In the genomic region with DNA sequence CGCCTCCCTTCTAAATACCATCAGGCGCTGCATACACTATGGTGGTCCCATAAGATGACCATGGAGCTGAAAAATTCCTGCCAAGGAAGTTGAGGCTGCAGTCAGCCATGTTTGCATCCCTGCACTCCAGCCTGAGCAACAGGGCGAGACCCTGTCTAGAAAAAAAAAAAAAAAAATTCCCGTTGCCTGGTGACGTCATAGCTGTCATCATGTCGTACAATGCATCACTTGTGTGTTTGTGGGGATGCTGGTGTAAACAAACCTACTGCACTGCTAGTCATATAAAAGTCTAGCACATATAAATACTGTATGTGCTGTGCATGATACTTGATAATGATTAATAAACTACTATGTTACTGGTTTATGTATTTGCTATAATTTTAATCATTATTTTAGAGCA, we compare ENCODE assay signal across 17 cellular contexts.
DNase-seq lines count a peak whose midpoint lies in the region; ATAC-seq and TF ChIP-seq lines count a peak whose summit lies in the region.
"Had no signal": no experiment of that assay in that cellular context is flagged by ENCODE, and none has a peak within 500 bp of the region (broad histone marks: within the 10 kb centered on the region; RNA-seq: fewer than 3 reads in every experiment).

No MANE protein-coding gene starts in this region.

- H3K4me2 ChIP-seq in GM23248 (ENCODE audit: unreplicated experiment) (no peak overlapping the region), hepatocyte (no peak overlapping the region)
- H3K4me2 ChIP-seq: GM23338 had no signal

- no peaks in the 10 kb centered on the region for H3K9me3 Mint-ChIP-seq in type B pancreatic cell
- H3K9me3 Mint-ChIP-seq: CD4-positive, alpha-beta T cell; GM23338; IgD-negative memory B cell had no signal

- H3F3A ChIP-seq in GM23248 (ENCODE audit: insufficient read depth), result peaks cover 45% of the 10 kb centered on the region

- no peaks in the 10 kb centered on the region for H3K9me3 ChIP-seq in GM23248 (ENCODE audit: low read depth)
- no peaks in the 10 kb centered on the region for H3K9me3 ChIP-seq in hepatocyte (ENCODE audit: low read depth)

- H3K36me3 ChIP-seq in GM23248 (ENCODE audit: low read depth) (no peaks in the 10 kb centered on the region), hepatocyte (replicated peaks; ENCODE audit: insufficient read depth, low read depth) (no peaks in the 10 kb centered on the region)

- H3K4me3 ChIP-seq in GM23248 (no peak overlapping the region), hepatocyte (no peak overlapping the region)
- H3K4me3 ChIP-seq: GM23338 had no signal

- H3K27me3 ChIP-seq in GM23248 (replicated peaks; ENCODE audit: insufficient read depth), result no peaks in the 10 kb centered on the region
- no peaks in the 10 kb centered on the region for H3K27me3 ChIP-seq in hepatocyte

- no peak overlapping the region for H2AFZ ChIP-seq in GM23248
- H2AFZ ChIP-seq in hepatocyte, result no peak overlapping the region

- H4K20me1 ChIP-seq in GM23248 (ENCODE audit: insufficient read depth) (no peaks in the 10 kb centered on the region), hepatocyte (ENCODE audit: insufficient read depth, poor library complexity, severe bottlenecking) (no peaks in the 10 kb centered on the region)

- H3K27ac ChIP-seq in GM23248 (peak overlapping the region; percentile 64), hepatocyte (peak overlapping the region; percentile 2)
- H3K27ac ChIP-seq: C4-2B, HL-60 had no signal

- 64 to 68% methylated on average over 6 of the region's 6 CpGs for WGBS in GM23248 (ENCODE audit: low coverage in 1 of 2, low lambda C conversion rate in 2 of 2, missing lambda C conversion rate in 2 of 2), 2 experiments
- 76% methylated on average over 6 of the region's 6 CpGs for whole genome bisulfite sequencing in hepatocyte (ENCODE audit: low lambda C conversion rate, missing lambda C conversion rate)

- H3K27me3 Mint-ChIP-seq in type B pancreatic cell, result no peaks in the 10 kb centered on the region
- H3K27me3 Mint-ChIP-seq: CD4-positive, alpha-beta T cell had no signal

- H3K79me2 ChIP-seq in GM23248 (ENCODE audit: insufficient read depth) (no peaks in the 10 kb centered on the region), hepatocyte (no peaks in the 10 kb centered on the region)

- ATAC-seq in GM18909 (IDR thresholded peaks at IDR 0.05; ENCODE audit: poor library complexity, unreplicated experiment) (no peak), GM18867 (IDR thresholded peaks at IDR 0.05; ENCODE audit: unreplicated experiment) (no peak)
- ATAC-seq: GM23338 had no signal

- H3K27ac Mint-ChIP-seq in type B pancreatic cell, result no peak overlapping the region
- H3K27ac Mint-ChIP-seq: CD4-positive, alpha-beta T cell; GM23338 had no signal

- H3K4me1 Mint-ChIP-seq in type B pancreatic cell (ENCODE audit: unreplicated experiment), result peaks cover 8% of the 10 kb centered on the region
- H3K4me1 Mint-ChIP-seq: IgD-negative memory B cell had no signal

- H3K4me3 Mint-ChIP-seq in type B pancreatic cell, result no peak overlapping the region
- H3K4me3 Mint-ChIP-seq: CD4-positive, alpha-beta T cell; GM23338; IgD-negative memory B cell had no signal

- H3K36me3 Mint-ChIP-seq in type B pancreatic cell, result no peaks in the 10 kb centered on the region

- in situ Hi-C loops in GM23248 (cut with MboI), result no loop called here
- in situ Hi-C loops in SK-MEL-5 (cut with HindIII; ENCODE audit: low pct_unique_long_range_greater_than_20kb, low sequenced_read_pairs), result no loop called here

- H3K4me1 ChIP-seq in GM23248 (ENCODE audit: insufficient read depth), result peaks cover 41% of the 10 kb centered on the region
- H3K4me1 ChIP-seq in hepatocyte (ENCODE audit: insufficient read depth), result peaks cover 14% of the 10 kb centered on the region

- no peak for TF ChIP-seq CTCF in hepatocyte (IDR thresholded peaks at IDR 0.05; ENCODE audit: poor library complexity)
- TF ChIP-seq CTCF in type B pancreatic cell (conservative IDR thresholded peaks at IDR 0.05), result no peak

- H3K9me2 ChIP-seq in GM23248 (ENCODE audit: insufficient read depth), result no peaks in the 10 kb centered on the region
- no peaks in the 10 kb centered on the region for H3K9me2 ChIP-seq in hepatocyte (replicated peaks; ENCODE audit: insufficient read depth)

- DNase-seq in COLO829 (ENCODE audit: low spot score) (peak; percentile 70), GM23248 (peak; percentile 17), SK-MEL-5 (ENCODE audit: low read depth, low spot score) (peak; percentile 89), hepatocyte (ENCODE audit: low spot score) (no peak), type B pancreatic cell (ENCODE audit: extremely low spot score, unreplicated experiment) (no peak)
- DNase-seq: ACHN; CD4-positive, alpha-beta T cell; DMS153; DMS79; GDM1; KG1 had no signal

- H3K9ac ChIP-seq in GM23248, result peak overlapping the region; percentile 28; the same call in 1 of the 2 replicates

Comparison
In these comparisons a context has a peak if more than half of its experiments do, and no peak if none do; other contexts are left out.
1. DNase-seq: peak in COLO829 (single experiment), GM23248 (single experiment) and SK-MEL-5 (single experiment); none in hepatocyte (single experiment) and type B pancreatic cell (single experiment).